Comparison of ENCODE assay signal across 8 cellular contexts in genomic region chr11:110463153-110463552, GRCh38. TPM values are rescaled to one million over a fixed set of nuclear protein-coding genes. Genes with fewer than 3 reads are reported as not detected.
DNase-seq lines count a peak whose midpoint lies in the region; ATAC-seq and TF ChIP-seq lines count a peak whose summit lies in the region.

No MANE protein-coding gene starts in this region.

- no peak overlapping the region for H3K4me3 ChIP-seq in HFF-Myc (replicated peaks; ENCODE audit: low read depth, low read length)
- H3K4me3 ChIP-seq in NT2/D1 (ENCODE audit: insufficient read length, low read depth) = no peak overlapping the region
- H3K4me3 ChIP-seq in suprapubic skin = no peak overlapping the region

- H3K27ac ChIP-seq in suprapubic skin = no peak overlapping the region

- no peak for TF ChIP-seq POLR2A in suprapubic skin (IDR thresholded peaks at IDR 0.05)

- 47% methylated on average over 6 of the region's 6 CpGs for WGBS in suprapubic skin

- H3K9ac ChIP-seq in NT2/D1 (ENCODE audit: insufficient read length, low read depth) = no peak overlapping the region

- DNase-seq in DMS53 (lab: John Stamatoyannopoulos, UW) (peak; percentile 74), HFF-Myc (ENCODE audit: extremely low read depth, low read depth) (no peak), NT2/D1 (ENCODE audit: low read depth, low spot score) (peak; percentile 33), ecto neural progenitor cell (ENCODE audit: low spot score) (peak; percentile 72), midbrain (lab: John Stamatoyannopoulos, UW) (peak; percentile 25), suprapubic skin (ENCODE audit: low spot score in 2 of 2) (no peak), LoVo (ENCODE audit: low spot score) (no peak)

- TF ChIP-seq CTCF in HFF-Myc (IDR thresholded peaks at IDR 0.05; ENCODE audit: low read depth, low read length, missing control alignments) (peak; percentile 55), suprapubic skin (IDR thresholded peaks at IDR 0.05) (peak in 1 of 2 donors; percentile 24)

- H3K9me3 ChIP-seq in NT2/D1 (ENCODE audit: insufficient read depth, low read length) (no peaks in the 10 kb centered on the region), suprapubic skin (no peaks in the 10 kb centered on the region)

- H3K27me3 ChIP-seq in NT2/D1 (ENCODE audit: insufficient read depth, insufficient read length) = no peaks in the 10 kb centered on the region
- no peaks in the 10 kb centered on the region for H3K27me3 ChIP-seq in suprapubic skin

- no peak for TF ChIP-seq EP300 in suprapubic skin (IDR thresholded peaks at IDR 0.05)

- H3K4me1 ChIP-seq in NT2/D1 (ENCODE audit: insufficient read depth, insufficient read length) (no peaks in the 10 kb centered on the region), suprapubic skin (no peaks in the 10 kb centered on the region)

- ATAC-seq in GM19395 (IDR thresholded peaks at IDR 0.05; ENCODE audit: unreplicated experiment) = no peak

- peaks cover 6% of the 10 kb centered on the region for H3K36me3 ChIP-seq in NT2/D1 (ENCODE audit: insufficient read depth, insufficient read length, low read length)
- peaks cover 18% of the 10 kb centered on the region for H3K36me3 ChIP-seq in suprapubic skin

RNA-seq across cellular contexts. Expression of gene FDX1, which starts 33.4 kb away (rescaled TPM):
- 10 to 100 TPM in 2 of 4 donors, 1 to 10 TPM in 2; 6.0 to 14.6 (median 8.7) TPM for total RNA-seq in suprapubic skin

Comparison
In these comparisons a context has a peak if more than half of its experiments do, and no peak if none do; other contexts are left out.
1. DNase-seq: peak in DMS53 (single experiment), NT2/D1 (single experiment), ecto neural progenitor cell (single experiment) and midbrain (single experiment); none in HFF-Myc (single experiment), suprapubic skin (0 of 2) and LoVo (single experiment).